ENCODE assay signal across 10 cellular contexts in the genomic region with DNA sequence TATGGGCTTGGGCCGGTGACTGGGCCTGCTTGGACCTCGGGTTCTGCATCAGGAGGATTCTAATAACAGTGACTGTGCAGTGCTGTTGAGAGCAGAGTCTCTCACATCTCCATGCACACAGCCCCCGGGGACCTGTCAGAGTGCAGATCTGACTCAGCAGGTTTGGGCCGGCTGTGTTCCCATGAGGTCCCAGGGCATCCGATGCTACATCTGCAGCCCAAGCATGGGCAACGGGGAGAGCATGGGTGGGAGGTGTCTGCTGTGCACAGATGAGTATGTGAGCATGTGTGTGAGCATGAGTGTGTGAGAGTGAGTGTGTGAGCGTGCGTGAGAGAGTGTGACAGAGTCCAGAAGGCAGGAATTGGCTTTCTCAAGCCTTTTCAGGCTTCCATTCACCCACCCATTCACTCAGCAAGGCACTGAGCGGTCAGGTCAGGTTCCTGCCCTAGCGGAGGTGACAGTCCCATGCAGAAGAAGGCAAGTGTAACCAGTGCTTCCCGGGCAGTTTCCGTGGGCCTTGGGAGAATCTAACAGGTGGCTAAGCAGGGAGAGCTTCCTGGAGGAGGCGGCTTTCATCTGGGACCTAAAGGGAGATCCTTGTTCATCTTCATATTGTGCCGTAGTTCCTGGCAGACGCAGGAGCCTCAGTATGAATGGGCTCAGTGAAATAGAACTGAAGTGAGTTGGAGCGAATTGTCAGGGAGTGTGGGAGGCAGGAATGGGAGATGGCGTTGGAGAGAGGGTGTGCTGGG.
DNase-seq lines count a peak whose midpoint lies in the region; ATAC-seq, FAIRE-seq and TF ChIP-seq lines count a peak whose summit lies in the region.
"Had no signal": no experiment of that assay in that cellular context is flagged by ENCODE, and none has a peak within 500 bp of the region (broad histone marks: within the 10 kb centered on the region; RNA-seq: fewer than 3 reads in every experiment).

No MANE protein-coding gene starts in this region.

- ATAC-seq in right cardiac atrium, result no peak
- ATAC-seq in HG02763 (IDR thresholded peaks at IDR 0.05; ENCODE audit: unreplicated experiment), result peak; percentile 85
- ATAC-seq in SK-N-SH treated with all-trans-retinoic acid at 6 μM for 48 hours, result no peak

- H3K9me3 ChIP-seq in left ventricle myocardium inferior (replicated peaks), result no peaks in the 10 kb centered on the region
- no peaks in the 10 kb centered on the region for H3K9me3 ChIP-seq in right cardiac atrium (ENCODE audit: control insufficient read depth, low read length)
- no peaks in the 10 kb centered on the region for H3K9me3 ChIP-seq in OCI-LY3 (ENCODE audit: insufficient read depth, low read length)
- no peaks in the 10 kb centered on the region for H3K9me3 ChIP-seq in MG63
- H3K9me3 ChIP-seq: HAP-1 had no signal

- H3K27ac ChIP-seq in left ventricle myocardium inferior (replicated peaks) (no peak overlapping the region), right cardiac atrium (ENCODE audit: low read length) (no peak overlapping the region), OCI-LY3 (ENCODE audit: low read length) (no peak overlapping the region)

- H3K4me2 ChIP-seq in OCI-LY3 (ENCODE audit: low read length), result peak overlapping the region; percentile 52

- H3K36me3 ChIP-seq in left ventricle myocardium inferior (no peaks in the 10 kb centered on the region), OCI-LY3 (replicated peaks; ENCODE audit: low read depth, low read length) (no peaks in the 10 kb centered on the region), MG63 (no peaks in the 10 kb centered on the region)
- H3K36me3 ChIP-seq: HAP-1 had no signal

- TF ChIP-seq CTCF in left ventricle myocardium inferior (IDR thresholded peaks at IDR 0.05; ENCODE audit: borderline replicate concordance), result no peak
- TF ChIP-seq CTCF in OCI-LY3 (IDR thresholded peaks at IDR 0.05; ENCODE audit: low read depth, low read length), result no peak

- H3K9ac ChIP-seq in OCI-LY3 (ENCODE audit: low read length), result no peak overlapping the region

- FAIRE-seq in frontal cortex (lab: Jason Lieb, UNC), result no peak

- 81% methylated on average over 17 of the region's 17 CpGs for WGBS in right cardiac atrium

- DNase-seq in left ventricle myocardium inferior (peak; percentile 42), right cardiac atrium (no peak), MG63 (no peak), frontal cortex (ENCODE audit: low spot score in 2 of 2) (no peak)
- DNase-seq in stimulated activated CD4-positive, alpha-beta T cell treated with anti-CD3 and anti-CD28 coated beads, Interleukin-1b, Interleukin-23, amount 100 ng/mL, for 48 hours, result no peak
- DNase-seq: NCI-H446 treated with DMSO at 0.1 percent for 48 hours had no signal

- intact Hi-C loops in left ventricle myocardium inferior (cut with micrococcal nuclease), result no loop called here
- intact Hi-C loops in right cardiac atrium (cut with DNase I), result no loop called here

- H3K79me2 ChIP-seq in OCI-LY3 (ENCODE audit: low read length), result no peaks in the 10 kb centered on the region

- H3K4me1 ChIP-seq in left ventricle myocardium inferior (peaks cover 46% of the 10 kb centered on the region), right cardiac atrium (ENCODE audit: control insufficient read depth, insufficient read depth, low read length) (peaks cover 7% of the 10 kb centered on the region), OCI-LY3 (ENCODE audit: low read length) (peaks cover 16% of the 10 kb centered on the region)
- H3K4me1 ChIP-seq: HAP-1 had no signal

- peaks cover 14% of the 10 kb centered on the region; the same call in 1 of the 2 replicates for H4K20me1 ChIP-seq in OCI-LY3 (ENCODE audit: insufficient read depth, low read length)

- no peak overlapping the region for H2AFZ ChIP-seq in OCI-LY3 (ENCODE audit: low read depth, low read length)

- H3K27me3 ChIP-seq in left ventricle myocardium inferior (ENCODE audit: low read depth) (no peaks in the 10 kb centered on the region), right cardiac atrium (ENCODE audit: control insufficient read depth, insufficient read depth) (no peaks in the 10 kb centered on the region), OCI-LY3 (ENCODE audit: low read depth, low read length) (peaks cover 38% of the 10 kb centered on the region), MG63 (no peaks in the 10 kb centered on the region)

- H3K4me3 ChIP-seq in left ventricle myocardium inferior (no peak overlapping the region), right cardiac atrium (ENCODE audit: low read length) (no peak overlapping the region), OCI-LY3 (ENCODE audit: low read length) (no peak overlapping the region), MG63 (no peak overlapping the region)
- H3K4me3 ChIP-seq: HAP-1 had no signal

TF ChIP-seq in SK-N-SH treated with all-trans-retinoic acid at 6 μM for 48 hours, 23 proteins besides CTCF, POLR2A, EP300 and RAD21:
- no peak for TF ChIP-seq BACH2 (CRISPR knock-in tag; IDR thresholded peaks at IDR 0.05; ENCODE audit: borderline replicate concordance)
- TF ChIP-seq ZNF565 (CRISPR knock-in tag; conservative IDR thresholded peaks at IDR 0.05; ENCODE audit: low read depth), result no peak
- no peak for TF ChIP-seq RARB (CRISPR knock-in tag; IDR thresholded peaks at IDR 0.05)
- TF ChIP-seq ZNF70 (CRISPR knock-in tag; IDR thresholded peaks at IDR 0.05), result no peak
- TF ChIP-seq ZC3H10 (CRISPR knock-in tag; IDR thresholded peaks at IDR 0.05), result no peak
